Comparison of ENCODE assay signal across 18 cellular contexts in the genomic region with DNA sequence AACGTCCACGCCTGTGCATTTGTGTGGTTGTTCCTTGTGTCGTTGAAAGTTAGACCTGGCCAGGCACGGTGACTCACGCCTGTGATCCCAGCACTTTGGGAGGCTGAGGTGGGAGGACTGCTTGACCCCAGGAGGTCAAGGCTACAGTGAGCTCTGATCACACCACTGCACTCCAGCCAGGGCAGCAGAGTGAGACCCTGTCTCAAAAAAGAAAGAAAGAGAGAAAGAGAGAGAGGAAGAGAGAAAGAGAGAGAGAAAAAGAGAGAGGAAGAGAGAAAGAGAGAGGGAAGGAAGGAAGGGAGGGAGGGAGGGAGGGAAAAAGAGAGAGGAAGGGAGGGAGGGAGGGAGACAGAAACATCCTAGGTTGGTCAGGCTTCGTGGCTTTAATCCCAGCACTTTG. TPM values are rescaled to one million over a fixed set of nuclear protein-coding genes. Genes with fewer than 3 reads are reported as not detected.
DNase-seq lines count a peak whose midpoint lies in the region; ATAC-seq, FAIRE-seq and TF ChIP-seq lines count a peak whose summit lies in the region.
"Had no signal": no experiment of that assay in that cellular context is flagged by ENCODE, and none has a peak within 500 bp of the region (broad histone marks: within the 10 kb centered on the region; RNA-seq: fewer than 3 reads in every experiment).

No MANE protein-coding gene starts in this region.

- peak overlapping the region; percentile 67 for H3K27ac Mint-ChIP-seq in activated T-helper 17 cell treated with anti-CD3 and anti-CD28 coated beads, Interleukin-2, amount 50 U/mL, for 72 hours
- H3K27ac Mint-ChIP-seq: CD4-positive, alpha-beta T cell had no signal

- POLR2A ChIA-PET in HepG2 (lab: Yijun Ruan, JAX), result no interaction called here

- no peak overlapping the region for H3K4me3 ChIP-seq in HepG2 (replicated peaks in 1 of 3; ENCODE audit: insufficient read depth in 1 of 3, low read depth in 2 of 3, low read length in 3 of 3)
- H3K4me3 ChIP-seq in right lobe of liver, result no peak overlapping the region
- H3K4me3 ChIP-seq: BLaER1 treated with 17β-estradiol and CSF1 and Interleukin-3, amounts not matched to agents 10 nM and 100 nM; GM12878; HAP-1 had no signal

- DNase-seq in HepG2 (ENCODE audit: low spot score) (no peak), right lobe of liver (no peak), mesenteric fat pad (ENCODE audit: low spot score) (peak; percentile 28), urothelium cell line (ENCODE audit: low spot score) (no peak)
- DNase-seq in stimulated activated CD4-positive, alpha-beta T cell treated with anti-CD3 and anti-CD28 coated beads, Interleukin-4, amount 100 ng/mL, for 1 hour, result no peak
- no peak for DNase-seq in stimulated activated CD4-positive, alpha-beta T cell treated with anti-CD3 and anti-CD28 coated beads, Interleukin-12 subunit alpha, Interleukin-12 subunit beta, amount 100 ng/mL, for 4 hours
- DNase-seq: CD4-positive, alpha-beta T cell; DMS79; GOT3 had no signal

- no peak overlapping the region for H3K4me2 ChIP-seq in HepG2 (ENCODE audit: low read depth, low read length)

- no TSS peak for BruUV-seq in HepG2 (replicated peaks; lab: Mats Ljungman, UMichigan)

- 73% methylated on average over 6 of the region's 6 CpGs for WGBS in HepG2 (ENCODE audit: low lambda C conversion rate)
- 66% methylated on average over 5 of the region's 6 CpGs for WGBS in right lobe of liver (ENCODE audit: insufficient coverage, low coverage, low lambda C conversion rate, missing lambda C conversion rate)

- FAIRE-seq in HepG2 (lab: Jason Lieb, UNC), result no peak
- peak; percentile 32 for FAIRE-seq in urothelium cell line (lab: Jason Lieb, UNC)
- FAIRE-seq: GM12878, GM18507 had no signal

- in situ Hi-C loops in HepG2 (cut with HindIII; ENCODE audit: extremely low pct_ligation_motif_present, low pct_unique_long_range_greater_than_20kb), result loop anchor here (5.0 to 25.0 kb wide), 2 partner anchors 32 to 313 kb away; no protein-coding TSS in a partner anchor

- H3K36me3 ChIP-seq in HepG2 (replicated peaks in 1 of 2; ENCODE audit: control insufficient read depth in 1 of 2, insufficient read depth in 2 of 2, low read length in 2 of 2) (peaks cover 0 to 5% of the 10 kb centered on the region in 2 experiments; a peak in 2 of 5 replicates), right lobe of liver (no peaks in the 10 kb centered on the region)

- no peak overlapping the region for H2AFZ ChIP-seq in HepG2 (ENCODE audit: low read length)

- TF ChIP-seq POLR2A in HepG2 (IDR thresholded peaks at IDR 0.05; ENCODE audit: insufficient read depth in 1 of 2, low read depth in 2 of 2, low read length in 2 of 2), result no peak
- no peak for TF ChIP-seq POLR2A in right lobe of liver (IDR thresholded peaks at IDR 0.05)

- no peak overlapping the region for H3K4me3 Mint-ChIP-seq in activated T-helper 17 cell treated with anti-CD3 and anti-CD28 coated beads, Interleukin-2, amount 50 U/mL, for 72 hours
- H3K4me3 Mint-ChIP-seq: CD4-positive, alpha-beta T cell had no signal

- H3K9me3 Mint-ChIP-seq in activated T-helper 17 cell treated with anti-CD3 and anti-CD28 coated beads, Interleukin-2, amount 50 U/mL, for 72 hours, result no peaks in the 10 kb centered on the region
- H3K9me3 Mint-ChIP-seq: CD4-positive, alpha-beta T cell; IgD-negative memory B cell had no signal

- H3K9me3 ChIP-seq in HepG2 (ENCODE audit: low read length) (no peaks in the 10 kb centered on the region), right lobe of liver (no peaks in the 10 kb centered on the region)
- H3K9me3 ChIP-seq: BLaER1 treated with 17β-estradiol and CSF1 and Interleukin-3, amounts not matched to agents 10 nM and 100 nM; HAP-1 had no signal

- no peak for TF ChIP-seq EP300 in HepG2 (IDR thresholded peaks at IDR 0.05; ENCODE audit: low read depth in 2 of 2, low read length in 2 of 2)
- no peak for TF ChIP-seq EP300 in HepG2 (CRISPR knock-in tag; IDR thresholded peaks at IDR 0.05; ENCODE audit: borderline replicate concordance)

- H3K36me3 Mint-ChIP-seq in activated T-helper 17 cell treated with anti-CD3 and anti-CD28 coated beads, Interleukin-2, amount 50 U/mL, for 72 hours (ENCODE audit: low read depth), result no peaks in the 10 kb centered on the region
- H3K36me3 Mint-ChIP-seq: IgD-negative memory B cell had no signal

- H4K20me1 ChIP-seq in HepG2 (ENCODE audit: insufficient read depth, low read length), result no peaks in the 10 kb centered on the region
- H4K20me1 ChIP-seq: BLaER1 treated with 17β-estradiol and CSF1 and Interleukin-3, amounts not matched to agents 10 nM and 100 nM had no signal

- TF ChIP-seq RAD21 in HepG2 (CRISPR knock-in tag; IDR thresholded peaks at IDR 0.05), result no peak

- H3K4me1 Mint-ChIP-seq in activated T-helper 17 cell treated with anti-CD3 and anti-CD28 coated beads, Interleukin-2, amount 50 U/mL, for 72 hours, result peaks cover 9% of the 10 kb centered on the region

- H3K27ac ChIP-seq in HepG2 (ENCODE audit: extremely low read length, insufficient read depth, low read length) (no peak overlapping the region), right lobe of liver (no peak overlapping the region)
- H3K27ac ChIP-seq: 22Rv1; BLaER1 treated with 17β-estradiol and CSF1 and Interleukin-3, amounts not matched to agents 10 nM and 100 nM; HL-60 had no signal

- no peaks in the 10 kb centered on the region for H3K27me3 ChIP-seq in HepG2 (ENCODE audit: control insufficient read depth in 1 of 2, insufficient read depth in 2 of 2, low read length in 2 of 2)
- no peaks in the 10 kb centered on the region for H3K27me3 ChIP-seq in right lobe of liver
- H3K27me3 ChIP-seq: BLaER1 treated with 17β-estradiol and CSF1 and Interleukin-3, amounts not matched to agents 10 nM and 100 nM had no signal

- ATAC-seq in HepG2 (no peak), right lobe of liver (no peak), HG03135 (IDR thresholded peaks at IDR 0.05; ENCODE audit: unreplicated experiment) (no peak)
- ATAC-seq in activated T-helper 17 cell treated with anti-CD3 and anti-CD28 coated beads, Interleukin-2, amount 50 U/mL, for 72 hours (replicated peaks), result no peak
- ATAC-seq: GM12878 had no signal

- peaks cover 19% of the 10 kb centered on the region for H3K27me3 Mint-ChIP-seq in activated T-helper 17 cell treated with anti-CD3 and anti-CD28 coated beads, Interleukin-2, amount 50 U/mL, for 72 hours

- CTCF ChIA-PET in HepG2 (lab: Yijun Ruan, JAX; ENCODE audit: low intra/inter-chr PET ratio, low total read pairs), result no interaction called here

- no peak for TF ChIP-seq CTCF in HepG2 (CRISPR knock-in tag; IDR thresholded peaks at IDR 0.05)
- TF ChIP-seq CTCF in right lobe of liver (IDR thresholded peaks at IDR 0.05), result no peak

- intact Hi-C loops in HepG2 (cut with micrococcal nuclease; ENCODE audit: unreplicated experiment) (no loop called here), right lobe of liver (cut with DNase I) (no loop called here)

- peaks cover 6% of the 10 kb centered on the region for H3K4me1 ChIP-seq in HepG2 (ENCODE audit: insufficient read depth, low read length)
- peaks cover 0 to 6% (median 0%) of the 10 kb centered on the region in 4 donors for H3K4me1 ChIP-seq in right lobe of liver

- H3K9ac ChIP-seq in HepG2 (ENCODE audit: insufficient read depth, low read depth, low read length), result no peak overlapping the region
- H3K9ac ChIP-seq: BLaER1 treated with 17β-estradiol and CSF1 and Interleukin-3, amounts not matched to agents 10 nM and 100 nM had no signal

- H3K79me2 ChIP-seq in HepG2 (ENCODE audit: insufficient read depth, low read length), result no peaks in the 10 kb centered on the region

RNA-seq across cellular contexts. Expression of gene ZNF114, which starts 5.1 kb away (rescaled TPM):
- 13.3 and 18.0 TPM in 2 replicates for total RNA-seq in HepG2 (2016; rRNA removed; fragmentation: Illumina TruSeq; extraction: Trizol)
- total RNA-seq in HepG2 (2016; cell fraction: cytosol; rRNA removed; fragmentation: Illumina TruSeq; extraction: Trizol; ENCODE audit: low read depth), result 4.1 and 5.6 TPM in 2 replicates
- 13.4 and 17.1 TPM in 2 replicates for total RNA-seq in HepG2 (2016; cell fraction: insoluble cytoplasmic fraction; rRNA removed; fragmentation: Illumina TruSeq; extraction: Trizol)
- 9.9 and 12.6 TPM in 2 replicates for total RNA-seq in HepG2 (2016; cell fraction: membrane; rRNA removed; fragmentation: Illumina TruSeq; extraction: Trizol)
- 7.2 and 8.3 TPM in 2 replicates for total RNA-seq in HepG2 (2016; cell fraction: nucleus; rRNA removed; fragmentation: Illumina TruSeq; extraction: Trizol)
- 2.1 and 3.4 TPM in 2 replicates for polyA plus RNA-seq in HepG2 (2011; rRNA removed)
- 2.4 and 3.1 TPM in 2 replicates for polyA plus RNA-seq in HepG2 (2011; cell fraction: cytosol; rRNA removed)
- 1.5 and 2.4 TPM in 2 replicates for polyA plus RNA-seq in HepG2 (2011; cell fraction: nucleus; rRNA removed)
- 1.7 TPM in 2 replicates for polyA plus RNA-seq in HepG2 (2012)
- 0.91 and 1.1 TPM in 2 replicates for polyA plus RNA-seq in HepG2 (2016; cell fraction: cytosol; fragmentation: Illumina TruSeq; extraction: Trizol; ENCODE audit: low read depth)
- polyA plus RNA-seq in HepG2 (2016; cell fraction: insoluble cytoplasmic fraction; fragmentation: Illumina TruSeq; extraction: Trizol; ENCODE audit: low read depth), result 11.6 and 12.0 TPM in 2 replicates
- 2.7 and 3.7 TPM in 2 replicates for polyA plus RNA-seq in HepG2 (2016; cell fraction: membrane; fragmentation: Illumina TruSeq; extraction: Trizol; ENCODE audit: low read depth)
- polyA plus RNA-seq in HepG2 (2016; cell fraction: nucleus; fragmentation: Illumina TruSeq; extraction: Trizol; ENCODE audit: insufficient read depth, low read depth), result 14.1 and 14.6 TPM in 2 replicates
- 4.2 and 4.6 TPM in 2 replicates for polyA minus RNA-seq in HepG2 (2011; rRNA and poly(A)+ RNA removed; ENCODE audit: low replicate concordance)
- polyA minus RNA-seq in HepG2 (2011; cell fraction: cytosol; rRNA and poly(A)+ RNA removed), result 3.3 and 6.2 TPM in 2 replicates
- 6.3 and 7.2 TPM in 2 replicates for polyA minus RNA-seq in HepG2 (2011; cell fraction: nucleus; rRNA and poly(A)+ RNA removed)
- total RNA-seq in right lobe of liver, result under 1 TPM in 1 of 6 experiments, not detected in 5; 0.49 TPM
- total RNA-seq in activated T-helper 17 cell treated with anti-CD3 and anti-CD28 coated beads, Interleukin-2, amount 50 U/mL, for 72 hours, result 1 to 10 TPM in 1 of 2 donors, not detected in 1; 1.4 TPM
- 0.87 TPM for total RNA-seq in mesenteric fat pad
- total RNA-seq: CD4-positive, alpha-beta T cell had no signal

RNA-seq across cellular contexts. Expression of gene CARD8, which starts 19.2 kb away (rescaled TPM):
- total RNA-seq in HepG2 (2016; rRNA removed; fragmentation: Illumina TruSeq; extraction: Trizol) (19.2 and 22.6 TPM in 2 replicates), right lobe of liver (10 to 100 TPM; 15.4 to 24.5 (median 19.8) TPM), mesenteric fat pad (57.6 TPM)
- total RNA-seq in HepG2 (2016; cell fraction: cytosol; rRNA removed; fragmentation: Illumina TruSeq; extraction: Trizol; ENCODE audit: low read depth), result 10.5 and 12.2 TPM in 2 replicates
- 20.3 and 22.0 TPM in 2 replicates for total RNA-seq in HepG2 (2016; cell fraction: insoluble cytoplasmic fraction; rRNA removed; fragmentation: Illumina TruSeq; extraction: Trizol)
- total RNA-seq in HepG2 (2016; cell fraction: membrane; rRNA removed; fragmentation: Illumina TruSeq; extraction: Trizol), result 14.9 and 16.2 TPM in 2 replicates
- total RNA-seq in HepG2 (2016; cell fraction: nucleus; rRNA removed; fragmentation: Illumina TruSeq; extraction: Trizol), result 27.3 and 27.4 TPM in 2 replicates
- polyA plus RNA-seq in HepG2 (2011; rRNA removed), result 12.6 and 15.0 TPM in 2 replicates
- polyA plus RNA-seq in HepG2 (2011; cell fraction: cytosol; rRNA removed), result 6.0 and 6.2 TPM in 2 replicates
- polyA plus RNA-seq in HepG2 (2011; cell fraction: nucleus; rRNA removed), result 55.7 and 59.6 TPM in 2 replicates
- 15.3 and 16.1 TPM in 2 replicates for polyA plus RNA-seq in HepG2 (2012)
- 8.2 and 8.4 TPM in 2 replicates for polyA plus RNA-seq in HepG2 (2016; cell fraction: cytosol; fragmentation: Illumina TruSeq; extraction: Trizol; ENCODE audit: low read depth)
- 18.5 and 19.2 TPM in 2 replicates for polyA plus RNA-seq in HepG2 (2016; cell fraction: insoluble cytoplasmic fraction; fragmentation: Illumina TruSeq; extraction: Trizol; ENCODE audit: low read depth)
- polyA plus RNA-seq in HepG2 (2016; cell fraction: membrane; fragmentation: Illumina TruSeq; extraction: Trizol; ENCODE audit: low read depth), result 9.8 TPM in 2 replicates
- 40.8 and 46.1 TPM in 2 replicates for polyA plus RNA-seq in HepG2 (2016; cell fraction: nucleus; fragmentation: Illumina TruSeq; extraction: Trizol; ENCODE audit: insufficient read depth, low read depth)
- polyA minus RNA-seq in HepG2 (2011; rRNA and poly(A)+ RNA removed; ENCODE audit: low replicate concordance), result 11.4 and 14.4 TPM in 2 replicates
- polyA minus RNA-seq in HepG2 (2011; cell fraction: cytosol; rRNA and poly(A)+ RNA removed), result 6.8 and 7.5 TPM in 2 replicates
- polyA minus RNA-seq in HepG2 (2011; cell fraction: nucleus; rRNA and poly(A)+ RNA removed), result 61.5 and 62.0 TPM in 2 replicates
- 100 to 1,000 TPM; 161 to 244 TPM for total RNA-seq in activated T-helper 17 cell treated with anti-CD3 and anti-CD28 coated beads, Interleukin-2, amount 50 U/mL, for 72 hours

RNA-seq across cellular contexts. Expression of gene EMP3, which starts 50.4 kb away (rescaled TPM):
- total RNA-seq in HepG2 (2016; rRNA removed; fragmentation: Illumina TruSeq; extraction: Trizol) (1.6 and 2.2 TPM in 2 replicates), right lobe of liver (10 to 100 TPM in 1 of 6 experiments, 1 to 10 TPM in 5; 2.8 to 14.2 (median 5.6) TPM), mesenteric fat pad (91.4 TPM)
- total RNA-seq in HepG2 (2016; cell fraction: cytosol; rRNA removed; fragmentation: Illumina TruSeq; extraction: Trizol; ENCODE audit: low read depth), result 2.2 and 3.4 TPM in 2 replicates
- 2.7 and 3.2 TPM in 2 replicates for total RNA-seq in HepG2 (2016; cell fraction: insoluble cytoplasmic fraction; rRNA removed; fragmentation: Illumina TruSeq; extraction: Trizol)
- 0.96 and 1.1 TPM in 2 replicates for total RNA-seq in HepG2 (2016; cell fraction: membrane; rRNA removed; fragmentation: Illumina TruSeq; extraction: Trizol)
- 3.0 and 4.7 TPM in 2 replicates for total RNA-seq in HepG2 (2016; cell fraction: nucleus; rRNA removed; fragmentation: Illumina TruSeq; extraction: Trizol)
- polyA plus RNA-seq in HepG2 (2011; rRNA removed), result 7.8 and 9.4 TPM in 2 replicates
- 10.0 and 10.8 TPM in 2 replicates for polyA plus RNA-seq in HepG2 (2011; cell fraction: cytosol; rRNA removed)
- polyA plus RNA-seq in HepG2 (2011; cell fraction: nucleus; rRNA removed), result 3.4 and 3.5 TPM in 2 replicates
- polyA plus RNA-seq in HepG2 (2012), result 4.8 and 7.1 TPM in 2 replicates
- 4.6 and 4.7 TPM in 2 replicates for polyA plus RNA-seq in HepG2 (2016; cell fraction: cytosol; fragmentation: Illumina TruSeq; extraction: Trizol; ENCODE audit: low read depth)
- 1.7 and 2.4 TPM in 2 replicates for polyA plus RNA-seq in HepG2 (2016; cell fraction: insoluble cytoplasmic fraction; fragmentation: Illumina TruSeq; extraction: Trizol; ENCODE audit: low read depth)
- polyA plus RNA-seq in HepG2 (2016; cell fraction: membrane; fragmentation: Illumina TruSeq; extraction: Trizol; ENCODE audit: low read depth), result 3.2 and 3.6 TPM in 2 replicates
- polyA plus RNA-seq in HepG2 (2016; cell fraction: nucleus; fragmentation: Illumina TruSeq; extraction: Trizol; ENCODE audit: insufficient read depth, low read depth), result 7.0 TPM in 2 replicates
- polyA minus RNA-seq in HepG2 (2011; rRNA and poly(A)+ RNA removed; ENCODE audit: low replicate concordance), result 11.4 and 319 TPM in 2 replicates
- polyA minus RNA-seq in HepG2 (2011; cell fraction: cytosol; rRNA and poly(A)+ RNA removed), result 2.8 and 3.1 TPM in 2 replicates
- 2.0 and 4.0 TPM in 2 replicates for polyA minus RNA-seq in HepG2 (2011; cell fraction: nucleus; rRNA and poly(A)+ RNA removed)
- 100 to 1,000 TPM; 190 to 192 TPM for total RNA-seq in activated T-helper 17 cell treated with anti-CD3 and anti-CD28 coated beads, Interleukin-2, amount 50 U/mL, for 72 hours
